Comparison of ENCODE assay signal across 23 cellular contexts in the genomic region with DNA sequence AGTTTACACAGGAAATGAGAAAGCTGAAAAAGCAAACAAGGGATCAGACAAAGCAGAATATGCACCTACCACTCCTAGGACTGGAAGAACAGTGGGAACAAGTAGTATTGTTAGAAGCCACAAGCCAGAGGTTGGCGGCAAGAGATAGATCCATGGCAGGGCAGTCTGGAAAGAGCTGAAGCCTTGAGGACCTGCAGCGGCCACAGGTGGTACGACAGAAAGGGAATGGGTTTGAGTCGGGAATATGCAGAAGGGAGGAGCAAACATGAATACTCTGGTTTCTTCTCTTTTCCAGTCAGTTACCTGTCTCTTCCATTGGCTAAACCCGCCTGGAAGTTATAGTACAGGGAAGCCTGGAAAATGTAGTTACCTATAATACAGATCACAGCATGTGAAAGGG.
"Had no signal": no experiment of that assay in that cellular context is flagged by ENCODE, and none has a peak within 500 bp of the region (broad histone marks: within the 10 kb centered on the region; RNA-seq: fewer than 3 reads in every experiment).

No MANE protein-coding gene starts in this region.

- DNase-seq: cortex of kidney; dorsolateral prefrontal cortex; effector CD8-positive, alpha-beta T cell; head of caudate nucleus; left colon; left ventricle myocardium superior; mesenchymal stem cell; midbrain; nucleus accumbens; ovary; small intestine; stimulated activated CD4-positive, alpha-beta T cell treated with anti-CD3 and anti-CD28 coated beads, Interleukin-12 subunit alpha, Interleukin-12 subunit beta, amount 100 ng/mL, for 4 hours; stimulated activated naive CD4-positive, alpha-beta T cell; stomach; substantia nigra; trophoblast cell had no signal

- H3K36me3 Mint-ChIP-seq: natural killer cell treated with Interleukin-12 subunit alpha and Interleukin-12 subunit beta and Interleukin-15 and Interleukin-18, amount 100 ng/mL, for 72 hours; neural progenitor cell had no signal

- H3K27ac Mint-ChIP-seq: natural killer cell treated with Interleukin-12 subunit alpha and Interleukin-12 subunit beta and Interleukin-15 and Interleukin-18, amount 100 ng/mL, for 72 hours; neural progenitor cell had no signal

- H3K4me3 Mint-ChIP-seq: natural killer cell treated with Interleukin-12 subunit alpha and Interleukin-12 subunit beta and Interleukin-15 and Interleukin-18, amount 100 ng/mL, for 72 hours; neural progenitor cell had no signal

- H3K9me3 Mint-ChIP-seq: natural killer cell treated with Interleukin-12 subunit alpha and Interleukin-12 subunit beta and Interleukin-15 and Interleukin-18, amount 100 ng/mL, for 72 hours; neural progenitor cell had no signal

- ATAC-seq: esophagus mucosa; left colon; left ventricle myocardium superior; natural killer cell treated with Interleukin-12 subunit alpha and Interleukin-12 subunit beta and Interleukin-15 and Interleukin-18, amount 100 ng/mL, for 72 hours had no signal

- H3K27me3 ChIP-seq: dorsolateral prefrontal cortex, hepatocyte, neural progenitor cell, ovary, right atrium auricular region had no signal

- H3K4me3 ChIP-seq: dorsolateral prefrontal cortex, hepatocyte, lung, neural progenitor cell, ovary, right atrium auricular region, stomach, thoracic aorta had no signal

- H3K27ac ChIP-seq: dorsolateral prefrontal cortex, hepatocyte, neural progenitor cell, ovary, right atrium auricular region, stomach, thoracic aorta had no signal
